In genomic region chr7:130649004-130649790, GRCh38 we compare ENCODE assay signal across 9 cellular contexts. TPM values are rescaled to one million over a fixed set of nuclear protein-coding genes. Genes with fewer than 3 reads are reported as not detected.
DNase-seq lines count a peak whose midpoint lies in the region; ATAC-seq and TF ChIP-seq lines count a peak whose summit lies in the region.
"Had no signal": no experiment of that assay in that cellular context is flagged by ENCODE, and none has a peak within 500 bp of the region (broad histone marks: within the 10 kb centered on the region; RNA-seq: fewer than 3 reads in every experiment).

No MANE protein-coding gene starts in this region.

- DNase-seq in GM13977 (ENCODE audit: low spot score) (peak; percentile 48), SW480 (ENCODE audit: low spot score) (peak; percentile 49), kidney tubule cell (ENCODE audit: low spot score) (peak; percentile 59), omental fat pad (ENCODE audit: low spot score) (no peak), NCI-H1930 (lab: John Stamatoyannopoulos, UW) (no peak), NCI-H774 (lab: John Stamatoyannopoulos, UW) (no peak)
- DNase-seq: right lobe of liver, upper lobe of left lung had no signal

- in situ Hi-C loops in GM13977 (cut with MboI; ENCODE audit: low pct_unique_long_range_greater_than_20kb, low sequenced_read_pairs, unreplicated experiment) = no loop called here

- TF ChIP-seq CTCF in GM13977 (IDR thresholded peaks at IDR 0.05; ENCODE audit: extremely low read depth, insufficient read depth, missing control alignments) (no peak), omental fat pad (IDR thresholded peaks at IDR 0.05) (no peak)

- ATAC-seq in GM21786 (IDR thresholded peaks at IDR 0.05; ENCODE audit: unreplicated experiment) (peak; percentile 81), omental fat pad (ENCODE audit: low FRiP score) (no peak)

RNA-seq across cellular contexts. Expression of gene COPG2, which starts 19.4 kb away (rescaled TPM):
- total RNA-seq in omental fat pad = 10 to 100 TPM; 12.6 to 29.8 (median 16.8) TPM

RNA-seq across cellular contexts. Expression of gene TSGA13, which starts 37.1 kb away (rescaled TPM):
- not detected for total RNA-seq in omental fat pad
- total RNA-seq: right lobe of liver, upper lobe of left lung had no signal

Comparison
In these comparisons a context has a peak if more than half of its experiments do, and no peak if none do; other contexts are left out.
1. DNase-seq: peak in GM13977 (single experiment), SW480 (single experiment) and kidney tubule cell (single experiment); none in omental fat pad (single experiment), NCI-H1930 (0 of 2) and NCI-H774 (single experiment).